ENCODE assay signal across 1 cellular context in the genomic region with DNA sequence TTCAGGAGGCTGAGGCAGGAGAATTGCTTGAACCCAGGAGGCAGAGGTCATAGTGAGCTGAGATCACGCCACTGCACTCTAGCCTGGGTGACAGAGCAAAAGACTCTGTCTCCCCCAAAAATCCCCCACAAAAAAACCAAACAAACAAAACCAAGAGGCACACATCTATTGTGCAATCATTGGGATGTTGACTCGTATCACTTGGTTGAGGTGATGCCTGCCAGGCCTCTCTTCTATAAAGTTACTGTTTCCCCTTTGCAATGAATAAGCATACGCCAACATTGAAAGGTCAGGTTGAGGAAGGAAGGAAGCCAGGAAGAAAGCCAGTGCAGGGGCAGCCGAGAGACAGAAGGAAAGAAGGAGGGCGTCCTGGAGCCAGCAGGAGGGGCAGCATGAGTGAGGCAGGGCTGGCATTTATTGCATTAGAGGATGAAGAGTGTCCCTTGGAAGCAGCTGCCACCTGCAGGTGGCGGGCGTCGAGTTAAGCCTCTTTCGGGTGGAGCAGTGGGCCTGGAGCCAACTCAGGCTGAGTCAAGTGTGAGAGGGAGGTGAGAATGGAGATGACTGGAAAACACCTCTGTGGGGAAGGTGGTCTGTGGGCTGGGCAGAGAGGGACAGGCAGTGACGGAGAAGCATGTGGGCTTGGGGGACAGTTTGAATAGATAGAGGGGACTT.
TF ChIP-seq lines count a peak whose summit lies in the region.

No MANE protein-coding gene starts in this region.

TF ChIP-seq in liver, 16 proteins besides CTCF, POLR2A, EP300 and RAD21 (continued from another document):
- TF ChIP-seq REST (IDR thresholded peaks at IDR 0.05) (no peak), YY1 (IDR thresholded peaks at IDR 0.05) (no peak), TAF1 (conservative IDR thresholded peaks at IDR 0.05) (no peak)
